1 cellular context compared by ENCODE assay signal in the genomic region with DNA sequence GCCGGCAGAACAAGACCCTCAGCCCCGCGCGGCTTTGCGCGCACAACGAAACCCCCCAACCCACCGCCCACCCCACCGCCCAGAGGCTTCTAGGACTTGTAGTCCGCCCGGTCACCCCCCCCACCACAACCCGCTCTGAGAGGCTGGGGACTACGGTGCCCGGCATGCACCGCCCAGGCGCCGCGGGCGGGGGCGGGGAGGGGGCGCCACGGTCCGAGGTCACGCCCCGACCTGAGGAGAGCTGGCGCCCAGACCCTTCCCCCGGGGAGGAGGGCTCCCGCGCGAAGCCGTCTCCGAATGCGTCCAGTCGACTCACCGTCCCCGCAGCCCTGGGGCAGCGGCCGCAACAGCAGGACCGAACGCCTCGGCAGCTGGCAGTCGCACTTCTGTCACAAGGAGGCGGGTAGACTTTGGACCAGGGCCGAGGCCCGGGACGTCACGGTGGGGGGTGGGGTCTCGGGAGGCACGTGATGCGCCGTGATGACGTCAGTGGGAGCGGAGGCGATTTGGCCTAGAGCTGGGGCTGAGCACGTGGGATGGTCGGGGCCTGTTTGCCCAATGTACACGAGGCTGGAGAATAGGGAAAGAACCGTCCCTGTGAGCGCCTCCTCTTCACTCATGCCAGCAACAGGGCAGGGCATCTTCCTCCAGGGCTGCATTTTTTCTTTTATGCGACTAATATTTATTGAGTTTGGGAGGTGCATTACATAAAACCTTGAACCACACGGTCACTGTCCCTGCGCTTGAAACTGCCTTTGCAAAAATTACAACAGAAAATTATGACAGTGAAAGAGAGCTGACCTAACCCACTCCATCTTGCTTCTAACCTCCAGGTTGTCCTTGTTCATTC.
A peak's percentile ranks its signal among the peaks of the same experiment; 100 is the strongest.
TF ChIP-seq lines count a peak whose summit lies in the region.

CDIP1 (minus strand) TSS at position 388 of the 850 bp plus-strand sequence. CDS start 24,643 bp downstream, outside the sequence.

TF ChIP-seq in WTC11, 78 proteins besides CTCF, POLR2A, EP300 and RAD21 (continued from another document):
- TF ChIP-seq PRDM15 (CRISPR knock-in tag; IDR thresholded peaks at IDR 0.05) (peak; percentile 61), TCF7 (CRISPR knock-in tag; IDR thresholded peaks at IDR 0.05; ENCODE audit: low read depth) (peak; percentile 95), ZNF416 (CRISPR knock-in tag; IDR thresholded peaks at IDR 0.05) (no peak), GRHL2 (CRISPR knock-in tag; IDR thresholded peaks at IDR 0.05; ENCODE audit: insufficient replicate concordance, severe bottlenecking) (no peak), NFATC4 (CRISPR knock-in tag; IDR thresholded peaks at IDR 0.05) (no peak), ESRRA (CRISPR knock-in tag; IDR thresholded peaks at IDR 0.05; ENCODE audit: borderline replicate concordance) (peak; percentile 91)
